22 cellular contexts compared by ENCODE assay signal in genomic region chr2:119719261-119719627, GRCh38. TPM values are rescaled to one million over a fixed set of nuclear protein-coding genes. Genes with fewer than 3 reads are reported as not detected.
DNase-seq lines count a peak whose midpoint lies in the region; ATAC-seq, FAIRE-seq and TF ChIP-seq lines count a peak whose summit lies in the region.
"Had no signal": no experiment of that assay in that cellular context is flagged by ENCODE, and none has a peak within 500 bp of the region (broad histone marks: within the 10 kb centered on the region; RNA-seq: fewer than 3 reads in every experiment).

No MANE protein-coding gene starts in this region.

- FAIRE-seq in kidney (lab: Jason Lieb, UNC) = no peak
- FAIRE-seq: A549, D721Med, G401.6, GM12891, HTR-8/SVneo had no signal

- DNase-seq in activated CD4-positive, alpha-beta T cell treated with anti-CD3 and anti-CD28 coated beads for 36 hours = no peak
- DNase-seq in activated CD4-positive, alpha-beta T cell treated with anti-CD3 and anti-CD28 coated beads, Interleukin-2, amount 50 U/mL, for 1 hour = no peak
- DNase-seq in activated effector memory CD4-positive, alpha-beta T cell treated with anti-CD3 and anti-CD28 coated beads, Interleukin-2, amount 50 U/mL, for 16 hours = peak; percentile 30
- DNase-seq in activated effector memory CD4-positive, alpha-beta T cell treated with Interleukin-2 at 50 U/mL for 16 hours = no peak
- no peak for DNase-seq in T-helper 17 cell
- DNase-seq in posterior vena cava (ENCODE audit: low spot score) = peak; percentile 35
- no peak for DNase-seq in NCI-H345 (lab: John Stamatoyannopoulos, UW)
- DNase-seq in kidney = no peak
- DNase-seq: AML-193; CD4-positive, alpha-beta T cell; GOT3; H7; HFFc6 had no signal

- H3K9me3 ChIP-seq in T-helper 17 cell (ENCODE audit: control insufficient read depth, low read length, poor library complexity, severe bottlenecking) (no peaks in the 10 kb centered on the region), kidney (ENCODE audit: control insufficient read depth in 1 of 2, low read length in 2 of 2) (no peaks in the 10 kb centered on the region)
- H3K9me3 ChIP-seq: Caco-2 had no signal

- H3K4me1 Mint-ChIP-seq in activated CD4-positive, alpha-beta T cell treated with anti-CD3 and anti-CD28 coated beads for 36 hours = peaks cover 22% of the 10 kb centered on the region
- H3K4me1 Mint-ChIP-seq in T-helper 17 cell = peaks cover 22% of the 10 kb centered on the region

- no peaks in the 10 kb centered on the region for H3K36me3 Mint-ChIP-seq in activated CD4-positive, alpha-beta T cell treated with anti-CD3 and anti-CD28 coated beads for 36 hours (ENCODE audit: low read depth)
- H3K36me3 Mint-ChIP-seq in T-helper 17 cell (ENCODE audit: low read depth) = no peaks in the 10 kb centered on the region

- intact Hi-C loops in activated CD4-positive, alpha-beta T cell treated with anti-CD3 and anti-CD28 coated beads for 36 hours (cut with DNase I, micrococcal nuclease) = no loop called here
- intact Hi-C loops in posterior vena cava (cut with DNase I) = no loop called here
- intact Hi-C loops in kidney (cut with DNase I) = no loop called here

- H3K36me3 ChIP-seq in kidney (ENCODE audit: control insufficient read depth in 1 of 2, insufficient read depth in 2 of 2, low read length in 2 of 2) = no peaks in the 10 kb centered on the region

- POLR2A ChIA-PET in activated CD4-positive, alpha-beta T cell treated with anti-CD3 and anti-CD28 coated beads for 36 hours (lab: Charles Lee) = no interaction called here

- no peak overlapping the region for H3K4me3 ChIP-seq in kidney (ENCODE audit: low read length in 2 of 2)
- H3K4me3 ChIP-seq: A549 had no signal

- ATAC-seq in activated CD4-positive, alpha-beta T cell treated with anti-CD3 and anti-CD28 coated beads for 36 hours = peak; percentile 32
- ATAC-seq in T-helper 17 cell = peak; percentile 14
- ATAC-seq: A549, HCT116 had no signal

- CTCF ChIA-PET in activated CD4-positive, alpha-beta T cell treated with anti-CD3 and anti-CD28 coated beads for 36 hours (lab: Charles Lee) = interaction anchor here (0.7 to 1.7 kb wide), 7 partner anchors 13 to 456 kb away, joined by 3 to 6 read pairs (median 3); no protein-coding TSS in a partner anchor

- TF ChIP-seq CTCF in kidney (IDR thresholded peaks at IDR 0.05; ENCODE audit: borderline replicate concordance, extremely low read depth, insufficient read depth) = no peak

- peaks cover 3 to 39% of the 10 kb centered on the region in 2 donors for H3K4me1 ChIP-seq in kidney (ENCODE audit: control insufficient read depth in 1 of 2, insufficient read depth in 1 of 2, low read depth in 1 of 2, low read length in 2 of 2)
- H3K4me1 ChIP-seq: A549 had no signal

- no peaks in the 10 kb centered on the region for H3K27me3 Mint-ChIP-seq in activated CD4-positive, alpha-beta T cell treated with anti-CD3 and anti-CD28 coated beads for 36 hours
- H3K27me3 Mint-ChIP-seq in T-helper 17 cell = no peaks in the 10 kb centered on the region
- H3K27me3 Mint-ChIP-seq: CD4-positive, alpha-beta T cell had no signal

- H3K27ac ChIP-seq in kidney (ENCODE audit: low read depth in 2 of 2, low read length in 2 of 2) = no peak overlapping the region
- H3K27ac ChIP-seq: 22Rv1, C4-2B had no signal

- H3K27ac Mint-ChIP-seq in activated CD4-positive, alpha-beta T cell treated with anti-CD3 and anti-CD28 coated beads for 36 hours = peak overlapping the region; percentile 5
- peak overlapping the region; percentile 81 for H3K27ac Mint-ChIP-seq in T-helper 17 cell
- H3K27ac Mint-ChIP-seq: CD4-positive, alpha-beta T cell; HFFc6 had no signal

- no peak overlapping the region for H3K4me3 Mint-ChIP-seq in activated CD4-positive, alpha-beta T cell treated with anti-CD3 and anti-CD28 coated beads for 36 hours
- H3K4me3 Mint-ChIP-seq in T-helper 17 cell = peak overlapping the region; percentile 21
- H3K4me3 Mint-ChIP-seq: CD4-positive, alpha-beta T cell; HFFc6 had no signal

- H3K9ac ChIP-seq in kidney (ENCODE audit: low read length in 2 of 2) = no peak overlapping the region

- H3K9me3 Mint-ChIP-seq in activated CD4-positive, alpha-beta T cell treated with anti-CD3 and anti-CD28 coated beads for 36 hours (ENCODE audit: low read depth) = no peaks in the 10 kb centered on the region
- H3K9me3 Mint-ChIP-seq: CD4-positive, alpha-beta T cell had no signal

RNA-seq across cellular contexts. Expression of gene TMEM177, which starts 40.2 kb away (rescaled TPM):
- 10 to 100 TPM; 13.6 to 15.8 TPM for total RNA-seq in activated CD4-positive, alpha-beta T cell treated with anti-CD3 and anti-CD28 coated beads for 36 hours
- total RNA-seq in T-helper 17 cell (1 to 10 TPM; 3.1 to 4.1 TPM), posterior vena cava (1 to 10 TPM; 5.3 TPM), kidney (13.3 TPM)
- 31.5 TPM for polyA plus RNA-seq in kidney (ENCODE audit: insufficient read depth, low read depth, low replicate concordance)

RNA-seq across cellular contexts. Expression of gene PTPN4, which starts 40.5 kb away (rescaled TPM):
- total RNA-seq in activated CD4-positive, alpha-beta T cell treated with anti-CD3 and anti-CD28 coated beads for 36 hours = 10 to 100 TPM; 32.4 to 38.0 TPM
- total RNA-seq in T-helper 17 cell (100 to 1,000 TPM; 128 to 149 TPM), posterior vena cava (10 to 100 TPM; 23.8 to 25.4 TPM), kidney (46.4 TPM)
- polyA plus RNA-seq in kidney (ENCODE audit: insufficient read depth, low read depth, low replicate concordance) = 7.4 TPM

Comparison
In these comparisons a context has a peak if more than half of its experiments do, and no peak if none do; other contexts are left out.
1. DNase-seq: peak in activated effector memory CD4-positive, alpha-beta T cell treated with anti-CD3 and anti-CD28 coated beads, Interleukin-2, amount 50 U/mL, for 16 hours (single experiment) and posterior vena cava (single experiment); none in activated CD4-positive, alpha-beta T cell treated with anti-CD3 and anti-CD28 coated beads for 36 hours (single experiment), activated CD4-positive, alpha-beta T cell treated with anti-CD3 and anti-CD28 coated beads, Interleukin-2, amount 50 U/mL, for 1 hour (single experiment), activated effector memory CD4-positive, alpha-beta T cell treated with Interleukin-2 at 50 U/mL for 16 hours (single experiment), T-helper 17 cell (0 of 3), NCI-H345 (single experiment) and kidney (single experiment).